In the genomic region with DNA sequence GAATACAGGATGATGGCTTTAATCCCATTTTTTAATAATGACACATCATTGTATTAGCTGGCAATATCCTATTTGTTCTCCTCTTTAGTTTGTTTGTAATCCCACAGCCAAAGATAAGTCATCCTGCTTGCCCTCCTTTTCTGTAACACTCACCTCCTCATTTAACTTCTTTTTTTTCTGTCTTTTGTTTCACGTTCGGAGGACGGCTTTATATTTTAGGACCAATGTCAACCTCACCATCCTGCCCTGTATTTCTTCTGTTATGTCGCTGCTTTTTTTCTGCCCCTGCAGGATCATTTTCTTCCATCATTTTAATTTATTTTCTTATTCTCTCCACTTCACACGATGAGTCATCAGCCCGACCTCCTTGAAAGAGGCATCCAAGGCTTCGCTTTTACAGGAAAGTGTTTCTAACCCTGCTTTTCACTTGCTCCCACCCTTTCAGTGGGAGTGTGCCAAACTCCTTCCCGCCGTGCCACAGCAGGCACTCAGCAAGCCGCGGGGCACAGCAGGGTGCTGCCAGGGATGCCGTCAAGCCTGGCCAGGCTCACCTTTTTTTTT, we compare ENCODE assay signal across 11 cellular contexts. TPM values are rescaled to one million over a fixed set of nuclear protein-coding genes. Genes with fewer than 3 reads are reported as not detected.
DNase-seq lines count a peak whose midpoint lies in the region; ATAC-seq and TF ChIP-seq lines count a peak whose summit lies in the region.
"Had no signal": no experiment of that assay in that cellular context is flagged by ENCODE, and none has a peak within 500 bp of the region (broad histone marks: within the 10 kb centered on the region; RNA-seq: fewer than 3 reads in every experiment).

No MANE protein-coding gene starts in this region.

- no peaks in the 10 kb centered on the region for H3K9me3 ChIP-seq in upper lobe of left lung
- no peaks in the 10 kb centered on the region for H3K9me3 ChIP-seq in CD8-positive, alpha-beta T cell (ENCODE audit: low read length)

- H3K4me1 ChIP-seq in upper lobe of left lung, result peaks cover 0 to 10% (median 3%) of the 10 kb centered on the region in 4 donors
- no peaks in the 10 kb centered on the region for H3K4me1 ChIP-seq in CD8-positive, alpha-beta T cell (ENCODE audit: insufficient read depth, low read length)

- no peak overlapping the region for H3K4me3 Mint-ChIP-seq in WTC11
- H3K4me3 Mint-ChIP-seq in CD8-positive, alpha-beta T cell, result no peak overlapping the region
- H3K4me3 Mint-ChIP-seq: activated naive CD4-positive, alpha-beta T cell treated with anti-CD3 and anti-CD28 coated beads, Interleukin-2, amount 50 U/mL, for 24 hours; B cell had no signal

- peak overlapping the region; percentile 30 for H3K27ac Mint-ChIP-seq in WTC11
- no peak overlapping the region for H3K27ac Mint-ChIP-seq in CD8-positive, alpha-beta T cell
- H3K27ac Mint-ChIP-seq: activated naive CD4-positive, alpha-beta T cell treated with anti-CD3 and anti-CD28 coated beads, Interleukin-2, amount 50 U/mL, for 24 hours; B cell had no signal

- TF ChIP-seq CTCF in WTC11 (IDR thresholded peaks at IDR 0.05) (no peak), upper lobe of left lung (IDR thresholded peaks at IDR 0.05) (no peak)
- TF ChIP-seq CTCF in CD8-positive, alpha-beta T cell (IDR thresholded peaks at IDR 0.05), result no peak

- POLR2A ChIA-PET in WTC11 (lab: Charles Lee), result no interaction called here
- POLR2A ChIA-PET in CD8-positive, alpha-beta T cell (lab: Charles Lee), result no interaction called here

- intact Hi-C loops in CD8-positive, alpha-beta T cell (cut with DNase I, micrococcal nuclease), result no loop called here
- intact Hi-C loops in sciatic nerve (cut with DNase I), result no loop called here

- H3K9me3 Mint-ChIP-seq in WTC11, result peaks cover 5% of the 10 kb centered on the region
- no peaks in the 10 kb centered on the region for H3K9me3 Mint-ChIP-seq in CD8-positive, alpha-beta T cell
- H3K9me3 Mint-ChIP-seq: activated naive CD4-positive, alpha-beta T cell treated with anti-CD3 and anti-CD28 coated beads, Interleukin-2, amount 50 U/mL, for 24 hours had no signal

- WGBS in upper lobe of left lung, 2 donors, result 66 to 69% methylated on average over 12 of the region's 12 CpGs

- H3K36me3 ChIP-seq in upper lobe of left lung, result peaks cover 0 to 4% (median 0%) of the 10 kb centered on the region in 4 donors
- H3K36me3 ChIP-seq in CD8-positive, alpha-beta T cell (ENCODE audit: insufficient read depth, low read length), result no peaks in the 10 kb centered on the region

- no peaks in the 10 kb centered on the region for H3K27me3 Mint-ChIP-seq in WTC11 (ENCODE audit: low read depth)
- H3K27me3 Mint-ChIP-seq in CD8-positive, alpha-beta T cell (ENCODE audit: low read depth), result peaks cover 34% of the 10 kb centered on the region
- H3K27me3 Mint-ChIP-seq: B cell had no signal

- CTCF ChIA-PET in WTC11 (lab: Charles Lee), result interaction anchor here (0.8 kb wide), 1 partner anchor 231 kb away, joined by 4 read pairs; no protein-coding TSS in a partner anchor
- CTCF ChIA-PET in CD8-positive, alpha-beta T cell (lab: Charles Lee), result no interaction called here

- H3K4me3 ChIP-seq in upper lobe of left lung, result no peak overlapping the region
- no peak overlapping the region for H3K4me3 ChIP-seq in CD8-positive, alpha-beta T cell (ENCODE audit: low read depth, low read length)

- H3K27me3 ChIP-seq in upper lobe of left lung, result no peaks in the 10 kb centered on the region
- H3K27me3 ChIP-seq in CD8-positive, alpha-beta T cell (ENCODE audit: insufficient read depth, low read length), result no peaks in the 10 kb centered on the region

- H3K27ac ChIP-seq in upper lobe of left lung, result no peak overlapping the region
- H3K27ac ChIP-seq in CD8-positive, alpha-beta T cell (ENCODE audit: low read depth, low read length), result no peak overlapping the region

- peak; percentile 1 for DNase-seq in NCI-H1105 treated with DMSO at 0.1 percent for 48 hours (lab: John Stamatoyannopoulos, UW)
- no peak for DNase-seq in NCI-H1105 (lab: John Stamatoyannopoulos, UW)
- no peak for DNase-seq in WTC11 (ENCODE audit: low spot score)
- DNase-seq in hepatic stellate cell (ENCODE audit: low spot score), result peak; percentile 75
- DNase-seq in upper lobe of left lung, result peak; percentile 54 to 74
- no peak for DNase-seq in CD8-positive, alpha-beta T cell
- DNase-seq in sciatic nerve (ENCODE audit: low spot score), result no peak
- DNase-seq: stimulated activated CD4-positive, alpha-beta T cell treated with anti-CD3 and anti-CD28 coated beads, Interleukin-4, amount 100 ng/mL, for 1 hour had no signal

- no peak for ATAC-seq in WTC11
- ATAC-seq in upper lobe of left lung (ENCODE audit: low FRiP score in 2 of 2), result peak; percentile 32 to 60
- no peak for ATAC-seq in HG02678 (IDR thresholded peaks at IDR 0.05; ENCODE audit: unreplicated experiment)
- no peak for ATAC-seq in CD8-positive, alpha-beta T cell
- no peak for ATAC-seq in sciatic nerve

- H3K4me1 Mint-ChIP-seq in WTC11, result peaks cover 17% of the 10 kb centered on the region
- no peaks in the 10 kb centered on the region for H3K4me1 Mint-ChIP-seq in CD8-positive, alpha-beta T cell (ENCODE audit: low read depth)
- H3K4me1 Mint-ChIP-seq: activated naive CD4-positive, alpha-beta T cell treated with anti-CD3 and anti-CD28 coated beads, Interleukin-2, amount 50 U/mL, for 24 hours had no signal

- TF ChIP-seq EP300 in upper lobe of left lung (IDR thresholded peaks at IDR 0.05), result no peak

- H3K36me3 Mint-ChIP-seq in WTC11, result peaks cover 14% of the 10 kb centered on the region
- no peaks in the 10 kb centered on the region for H3K36me3 Mint-ChIP-seq in CD8-positive, alpha-beta T cell

- no peak for TF ChIP-seq POLR2A in upper lobe of left lung (IDR thresholded peaks at IDR 0.05)

TF ChIP-seq in WTC11, 78 proteins besides CTCF, POLR2A, EP300 and RAD21:
- TF ChIP-seq TCF7 (CRISPR knock-in tag; IDR thresholded peaks at IDR 0.05; ENCODE audit: low read depth) (no peak), ZNF423 (CRISPR knock-in tag; IDR thresholded peaks at IDR 0.05) (peak; percentile 21; the same call in 1 of the 2 replicates)

RNA-seq across cellular contexts. Expression of a gene that starts 11.4 kb away (rescaled TPM):
- total RNA-seq in WTC11 (2021) (30.8 to 34.9 TPM (median 32.9 TPM) in 3 replicates), upper lobe of left lung (100 to 1,000 TPM in 3 of 6 donors, 10 to 100 TPM in 3; 40.3 to 128 (median 95.8) TPM), sciatic nerve (53.4 TPM)
- under 1 TPM; 0.11 to 0.22 TPM for total RNA-seq in CD8-positive, alpha-beta T cell

Comparison
In these comparisons a context has a peak if more than half of its experiments do, and no peak if none do; other contexts are left out.
1. DNase-seq: peak in NCI-H1105 treated with DMSO at 0.1 percent for 48 hours (single experiment), hepatic stellate cell (single experiment) and upper lobe of left lung (2 of 2); none in NCI-H1105 (single experiment), WTC11 (single experiment), CD8-positive, alpha-beta T cell (0 of 7) and sciatic nerve (single experiment).
2. ATAC-seq: peak in upper lobe of left lung (2 of 2); none in WTC11 (single experiment), HG02678 (single experiment), CD8-positive, alpha-beta T cell (single experiment) and sciatic nerve (single experiment).
3. RNA of a gene that starts 11.4 kb away (total RNA-seq): 40.3 to 128 TPM in upper lobe of left lung, 53.4 TPM in sciatic nerve (single experiment) and 30.8 to 34.9 TPM in WTC11; 0.11 to 0.22 TPM in CD8-positive, alpha-beta T cell; every median in the first group is over 10 times any median in the second.